Comparison of ENCODE assay signal across 27 cellular contexts in the genomic region with DNA sequence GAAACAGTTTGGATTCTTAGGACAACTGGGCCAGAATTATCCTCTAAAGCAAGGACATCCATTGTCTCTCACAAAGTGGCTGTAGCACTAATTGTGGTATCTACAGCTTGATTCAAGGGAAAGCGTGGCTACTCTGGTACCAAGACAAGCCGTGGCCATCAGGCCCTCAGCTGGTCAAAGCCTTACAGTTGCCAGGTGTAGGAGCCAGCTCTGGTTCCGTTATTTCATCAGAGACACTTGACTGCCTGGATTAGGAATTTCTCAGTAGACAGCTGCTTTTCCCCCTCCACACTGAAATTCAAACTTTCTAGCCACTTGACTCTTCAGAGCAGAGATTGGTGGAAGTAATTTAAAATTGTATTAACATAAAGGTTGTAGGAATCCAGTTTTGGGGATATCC.
"Had no signal": no experiment of that assay in that cellular context is flagged by ENCODE, and none has a peak within 500 bp of the region (broad histone marks: within the 10 kb centered on the region; RNA-seq: fewer than 3 reads in every experiment).

No MANE protein-coding gene starts in this region.

- H3K4me2 ChIP-seq: neural progenitor cell had no signal

- FAIRE-seq: endometrium, islet of Langerhans had no signal

- H3K27me3 ChIP-seq: esophagus squamous epithelium, heart right ventricle, left lung, neural progenitor cell, right lobe of liver, stomach, thyroid gland had no signal

- H3K9ac ChIP-seq: neural progenitor cell, parathyroid adenoma had no signal

- H3K4me1 Mint-ChIP-seq: natural killer cell; stimulated activated effector memory CD8-positive, alpha-beta T cell treated with anti-CD3 and anti-CD28 coated beads, Interleukin-12 subunit alpha, Interleukin-12 subunit beta, amount 100 ng/mL, for 72 hours had no signal

- ATAC-seq: heart right ventricle; left cardiac atrium; left lung; natural killer cell; right lobe of liver; stimulated activated effector memory CD8-positive, alpha-beta T cell treated with anti-CD3 and anti-CD28 coated beads, Interleukin-12 subunit alpha, Interleukin-12 subunit beta, amount 100 ng/mL, for 72 hours had no signal

- H3K79me2 ChIP-seq: parathyroid adenoma had no signal

- H3K4me1 ChIP-seq: esophagus squamous epithelium, heart right ventricle, neural progenitor cell, parathyroid adenoma, right lobe of liver had no signal

- H3K27ac ChIP-seq: coronary artery, esophagus squamous epithelium, heart right ventricle, left lung, neural progenitor cell, parathyroid adenoma, right lobe of liver, stomach, thyroid gland had no signal

- H3K9me3 Mint-ChIP-seq: natural killer cell; stimulated activated effector memory CD8-positive, alpha-beta T cell treated with anti-CD3 and anti-CD28 coated beads, Interleukin-12 subunit alpha, Interleukin-12 subunit beta, amount 100 ng/mL, for 72 hours; type B pancreatic cell had no signal

- H2AFZ ChIP-seq: neural progenitor cell, parathyroid adenoma had no signal

- DNase-seq: dermis blood vessel endothelial cell; effector memory CD4-positive, alpha-beta T cell; erythroblast; esophagus squamous epithelium; foreskin melanocyte; glutamatergic neuron; heart right ventricle; hippocampal formation; left cardiac atrium; left lung; mesenchymal stem cell; midbrain; natural killer cell; right lobe of liver; stimulated activated CD4-positive, alpha-beta T cell treated with anti-CD3 and anti-CD28 coated beads, Interleukin-2, amount 100 ng/mL, for 24 hours; stimulated activated CD4-positive, alpha-beta T cell treated with anti-CD3 and anti-CD28 coated beads, Interleukin-4, amount 100 ng/mL, for 24 hours; stimulated activated naive CD4-positive, alpha-beta T cell treated with Interleukin-2 at 50 U/mL for 16 hours; stomach; thyroid gland had no signal

- H3K9me3 ChIP-seq: esophagus squamous epithelium, left lung, right lobe of liver, stomach, thyroid gland had no signal

- H3K4me3 Mint-ChIP-seq: natural killer cell; neural progenitor cell; stimulated activated effector memory CD8-positive, alpha-beta T cell treated with anti-CD3 and anti-CD28 coated beads, Interleukin-12 subunit alpha, Interleukin-12 subunit beta, amount 100 ng/mL, for 72 hours; type B pancreatic cell had no signal

- H3K27me3 Mint-ChIP-seq: progenitor cell of endocrine pancreas, type B pancreatic cell had no signal

- H3K27ac Mint-ChIP-seq: natural killer cell; neural progenitor cell; progenitor cell of endocrine pancreas; stimulated activated effector memory CD8-positive, alpha-beta T cell treated with anti-CD3 and anti-CD28 coated beads, Interleukin-12 subunit alpha, Interleukin-12 subunit beta, amount 100 ng/mL, for 72 hours; type B pancreatic cell had no signal

- H3K4me3 ChIP-seq: coronary artery, esophagus squamous epithelium, heart right ventricle, left lung, neural progenitor cell, right lobe of liver, stomach, thyroid gland had no signal
